Comparison of ENCODE assay signal across 23 cellular contexts in the genomic region with DNA sequence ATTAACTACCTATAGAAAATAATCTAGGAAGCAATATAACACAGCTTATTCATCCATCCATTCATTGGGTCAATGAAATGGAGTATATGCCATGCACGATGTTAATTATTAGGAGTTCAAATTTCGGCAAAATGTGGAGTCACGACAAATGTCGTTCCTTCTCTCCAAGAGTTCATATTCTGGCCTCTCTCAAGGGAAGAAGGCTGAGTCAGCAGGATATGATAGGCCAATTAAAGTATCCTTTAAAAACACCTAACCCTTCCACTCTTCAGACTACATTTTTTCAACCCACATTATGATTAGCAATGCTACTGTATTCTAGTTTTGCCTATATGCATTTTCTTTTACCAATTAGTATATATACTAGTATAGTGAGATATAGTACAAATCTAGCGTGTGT.
DNase-seq lines count a peak whose midpoint lies in the region; ATAC-seq, FAIRE-seq and TF ChIP-seq lines count a peak whose summit lies in the region.
"Had no signal": no experiment of that assay in that cellular context is flagged by ENCODE, and none has a peak within 500 bp of the region (broad histone marks: within the 10 kb centered on the region; RNA-seq: fewer than 3 reads in every experiment).

No MANE protein-coding gene starts in this region.

- no peak overlapping the region for H3K27ac ChIP-seq in A549
- no peak overlapping the region for H3K27ac ChIP-seq in IMR-90 (ENCODE audit: insufficient read depth, low read length)
- H3K27ac ChIP-seq in H1 (ENCODE audit: low read depth, low read length), result no peak overlapping the region
- H3K27ac ChIP-seq in body of pancreas, result no peak overlapping the region
- H3K27ac ChIP-seq: BLaER1 treated with 17β-estradiol and CSF1 and Interleukin-3, amounts not matched to agents 10 nM and 100 nM; C4-2B had no signal

- H3K9me3 ChIP-seq in A549 (no peaks in the 10 kb centered on the region), IMR-90 (ENCODE audit: control insufficient read depth, insufficient read depth, low read length) (no peaks in the 10 kb centered on the region), H1 (ENCODE audit: insufficient read depth in 2 of 2, low read depth in 1 of 2, low read length in 1 of 2) (no peaks in the 10 kb centered on the region), body of pancreas (no peaks in the 10 kb centered on the region)
- H3K9me3 ChIP-seq: BLaER1 treated with 17β-estradiol and CSF1 and Interleukin-3, amounts not matched to agents 10 nM and 100 nM; Caco-2 had no signal

- no peak overlapping the region for H2BK120ac ChIP-seq in IMR-90 (ENCODE audit: low read depth, low read length)
- no peak overlapping the region for H2BK120ac ChIP-seq in H1 (replicated peaks; ENCODE audit: low read depth, low read length)

- H2BK20ac ChIP-seq in IMR-90 (ENCODE audit: low read depth, low read length) (no peak overlapping the region), H1 (ENCODE audit: low read length) (no peak overlapping the region)

- no peak for TF ChIP-seq CTCF in A549 (IDR thresholded peaks at IDR 0.05)
- no peak for TF ChIP-seq CTCF in IMR-90 (conservative IDR thresholded peaks at IDR 0.05; ENCODE audit: low read depth, low read length)
- no peak for TF ChIP-seq CTCF in H1 (IDR thresholded peaks at IDR 0.05; ENCODE audit: control extremely low read depth in 1 of 3, insufficient read depth in 1 of 3, low read depth in 1 of 3, low read length in 3 of 3)
- no peak for TF ChIP-seq CTCF in body of pancreas (IDR thresholded peaks at IDR 0.05)

- CTCF ChIA-PET in A549 (lab: Yijun Ruan, JAX) (no interaction called here), IMR-90 (lab: Yijun Ruan, JAX) (no interaction called here), H1 (lab: Charles Lee; ENCODE audit: partially characterized antibody) (interaction anchor here (0.7 to 1.4 kb wide), 4 partner anchors 15 to 38 kb away, joined by 3 to 4 read pairs (median 3); no protein-coding TSS in a partner anchor)

- no peaks in the 10 kb centered on the region for H3K27me3 ChIP-seq in IMR-90 (ENCODE audit: control insufficient read depth, insufficient read depth, low read length)
- no peaks in the 10 kb centered on the region for H3K27me3 ChIP-seq in H1 (replicated peaks in 1 of 4; ENCODE audit: control insufficient read depth in 3 of 4, extremely low read depth in 1 of 4, insufficient read depth in 3 of 4, low read length in 3 of 4)
- no peaks in the 10 kb centered on the region for H3K27me3 ChIP-seq in body of pancreas
- H3K27me3 ChIP-seq: BLaER1 treated with 17β-estradiol and CSF1 and Interleukin-3, amounts not matched to agents 10 nM and 100 nM had no signal

- H3K4ac ChIP-seq in IMR-90 (ENCODE audit: low read depth, low read length) (no peak overlapping the region), H1 (replicated peaks; ENCODE audit: insufficient read length, low read depth, low read length) (no peak overlapping the region)

- H2BK12ac ChIP-seq in H1 (ENCODE audit: low read depth, low read length), result no peak overlapping the region

- H4K5ac ChIP-seq in IMR-90 (ENCODE audit: low read depth, low read length) (no peak overlapping the region), H1 (ENCODE audit: insufficient read length, low read depth, low read length) (no peak overlapping the region)

- FAIRE-seq in A549 (lab: Jason Lieb, UNC) (no peak), H1 (lab: Jason Lieb, UNC) (no peak)
- FAIRE-seq: A204.1, D721Med, GM12878, GM12892, GM18507 had no signal

- TF ChIP-seq EP300 in A549 (IDR thresholded peaks at IDR 0.05) (no peak), H1 (IDR thresholded peaks at IDR 0.05; ENCODE audit: borderline replicate concordance in 1 of 2, low read depth in 2 of 2, low read length in 2 of 2) (no peak)

- H3K4me3 ChIP-seq in A549 (no peak overlapping the region), IMR-90 (ENCODE audit: insufficient read depth, low read depth, low read length) (no peak overlapping the region), H1 (ENCODE audit: extremely low read depth in 1 of 4, insufficient read depth in 2 of 4, low read depth in 3 of 4, low read length in 4 of 4) (no peak overlapping the region), body of pancreas (no peak overlapping the region)
- H3K4me3 ChIP-seq: BLaER1 treated with 17β-estradiol and CSF1 and Interleukin-3, amounts not matched to agents 10 nM and 100 nM; GM12878 had no signal

- ATAC-seq in A549 (no peak), IMR-90 (ENCODE audit: low read depth) (no peak), body of pancreas (no peak)
- ATAC-seq: CD8-positive, alpha-beta T cell; GM12878 had no signal

- H3K4me2 ChIP-seq in A549 (no peak overlapping the region), IMR-90 (ENCODE audit: low read depth, low read length) (no peak overlapping the region), H1 (ENCODE audit: insufficient read depth in 1 of 2, low read depth in 2 of 2, low read length in 2 of 2) (no peak overlapping the region)
- H3K4me2 ChIP-seq: BLaER1 treated with 17β-estradiol and CSF1 and Interleukin-3, amounts not matched to agents 10 nM and 100 nM had no signal

- no peak overlapping the region for H3K23ac ChIP-seq in IMR-90 (ENCODE audit: low read depth, low read length)
- no peak overlapping the region for H3K23ac ChIP-seq in H1 (ENCODE audit: insufficient read length)

- H2BK15ac ChIP-seq in IMR-90 (ENCODE audit: low read depth, low read length) (no peak overlapping the region), H1 (ENCODE audit: low read length) (no peak overlapping the region)

- H2BK5ac ChIP-seq in IMR-90 (ENCODE audit: low read depth, low read length, poor library complexity, severe bottlenecking), result no peak overlapping the region
- no peak overlapping the region for H2BK5ac ChIP-seq in H1 (ENCODE audit: low read depth, low read length)

- dilution Hi-C loops in IMR-90 (cut with HindIII; ENCODE audit: low sequenced_read_pairs, unreplicated experiment), result no loop called here

- no peaks in the 10 kb centered on the region for H3K23me2 ChIP-seq in H1 (ENCODE audit: low read depth, low read length)

- H2AFZ ChIP-seq in IMR-90 (replicated peaks; ENCODE audit: low read length, poor library complexity) (no peak overlapping the region), H1 (ENCODE audit: low read length) (no peak overlapping the region)

- H3K14ac ChIP-seq in IMR-90 (replicated peaks; ENCODE audit: low read depth, low read length) (no peak overlapping the region), H1 (ENCODE audit: insufficient read length) (no peak overlapping the region)

- TF ChIP-seq RAD21 in A549 (conservative IDR thresholded peaks at IDR 0.05 in 1 of 2, IDR thresholded peaks at IDR 0.05 in 1 of 2) (no peak), IMR-90 (IDR thresholded peaks at IDR 0.05; ENCODE audit: low read length) (no peak), H1 (IDR thresholded peaks at IDR 0.05 in 1 of 2, conservative IDR thresholded peaks at IDR 0.05 in 1 of 2; ENCODE audit: low read depth in 2 of 2, low read length in 2 of 2) (no peak)

- 64% methylated on average over 5 of the region's 5 CpGs for WGBS in A549 (ENCODE audit: missing lambda C conversion rate)
- WGBS in IMR-90 (ENCODE audit: extremely low coverage in 2 of 2, insufficient read length in 1 of 2), 2 experiments, result no CpG with 5 or more reads among the region's 5 CpGs
- 97% methylated on average over 5 of the region's 5 CpGs; no CpG with 5 or more reads in 1 of the 2 experiments for WGBS in H1 (ENCODE audit: extremely low coverage in 1 of 2, insufficient coverage in 1 of 2, insufficient read length in 1 of 2, insufficient replicate concordance in 2 of 2, low coverage in 1 of 2, low lambda C conversion rate in 2 of 2, missing lambda C conversion rate in 1 of 2), 2 experiments
- WGBS in body of pancreas, 2 donors, result 76 to 81% methylated on average over 5 of the region's 5 CpGs

- H3K56ac ChIP-seq in IMR-90 (ENCODE audit: extremely low read depth, insufficient read depth, low read length) (no peak overlapping the region), H1 (replicated peaks; ENCODE audit: insufficient read length, low read depth, low read length) (no peak overlapping the region)

- no TSS peak for BruUV-seq in IMR-90 (replicated peaks; lab: Mats Ljungman, UMichigan)

- H4K91ac ChIP-seq in IMR-90 (ENCODE audit: insufficient read depth, low read depth, low read length) (no peak overlapping the region), H1 (replicated peaks; ENCODE audit: insufficient read length, low read length) (no peak overlapping the region)

- no peaks in the 10 kb centered on the region for H3K4me1 ChIP-seq in A549
- H3K4me1 ChIP-seq in IMR-90 (ENCODE audit: control insufficient read depth, insufficient read depth, low read length), result no peaks in the 10 kb centered on the region
- H3K4me1 ChIP-seq in H1 (replicated peaks in 1 of 4; ENCODE audit: control insufficient read depth in 3 of 4, insufficient read depth in 4 of 4, low read length in 3 of 4), result no peaks in the 10 kb centered on the region
- H3K4me1 ChIP-seq in body of pancreas, result no peaks in the 10 kb centered on the region
- H3K4me1 ChIP-seq: BLaER1 treated with 17β-estradiol and CSF1 and Interleukin-3, amounts not matched to agents 10 nM and 100 nM had no signal

- no peaks in the 10 kb centered on the region for H3K36me3 ChIP-seq in IMR-90 (ENCODE audit: control insufficient read depth, insufficient read depth, low read length)
- H3K36me3 ChIP-seq in H1 (ENCODE audit: control insufficient read depth in 2 of 4, insufficient read depth in 4 of 4, low read length in 3 of 4), result peaks cover 0 to 3% (median 0%) of the 10 kb centered on the region in 4 experiments; a peak in 1 of 8 replicates
- no peaks in the 10 kb centered on the region for H3K36me3 ChIP-seq in body of pancreas (replicated peaks in 1 of 2; ENCODE audit: insufficient read depth in 1 of 2, low read depth in 2 of 2)
- H3K36me3 ChIP-seq: BLaER1 treated with 17β-estradiol and CSF1 and Interleukin-3, amounts not matched to agents 10 nM and 100 nM had no signal

- no peak overlapping the region for H2AK9ac ChIP-seq in IMR-90 (replicated peaks; ENCODE audit: low read depth, low read length, poor library complexity)

- H4K8ac ChIP-seq in IMR-90 (ENCODE audit: low read depth in 2 of 2, low read length in 2 of 2) (no peak overlapping the region), H1 (ENCODE audit: extremely low read depth, insufficient read depth, low read length) (no peak overlapping the region)

- H4K20me1 ChIP-seq in IMR-90 (ENCODE audit: insufficient read depth, low read length), result no peaks in the 10 kb centered on the region
- no peaks in the 10 kb centered on the region for H4K20me1 ChIP-seq in H1 (replicated peaks in 1 of 2; ENCODE audit: control insufficient read depth in 1 of 2, insufficient read depth in 2 of 2, low read length in 2 of 2)
- H4K20me1 ChIP-seq: BLaER1 treated with 17β-estradiol and CSF1 and Interleukin-3, amounts not matched to agents 10 nM and 100 nM had no signal

- H2AK5ac ChIP-seq in IMR-90 (ENCODE audit: low read depth, low read length) (no peak overlapping the region), H1 (ENCODE audit: low read depth, low read length) (no peak overlapping the region)

- H3K9me1 ChIP-seq in IMR-90 (ENCODE audit: insufficient read depth, low read length), result no peaks in the 10 kb centered on the region

- no peak for DNase-seq in A549 (ENCODE audit: low read depth in 1 of 2, low spot score in 1 of 2)
- no peak for DNase-seq in IMR-90
- DNase-seq in H1 (ENCODE audit: low read depth in 1 of 2, low spot score in 2 of 2), result no peak
- DNase-seq in inferior parietal cortex (ENCODE audit: extremely low spot score), result no peak
- no peak for DNase-seq in body of pancreas
- DNase-seq: 8988T; AML-193; Caco-2; Calu3; CD4-positive, alpha-beta T cell; CD8-positive, alpha-beta T cell; DMS53; DMS79; DND-41; EL; GDM1 had no signal

- H3K79me1 ChIP-seq in IMR-90 (ENCODE audit: low read depth in 1 of 2, low read length in 2 of 2) (no peaks in the 10 kb centered on the region), H1 (ENCODE audit: low read depth, low read length) (no peaks in the 10 kb centered on the region)

- intact Hi-C loops in IMR-90 (cut with micrococcal nuclease), result no loop called here
- intact Hi-C loops in body of pancreas (cut with DNase I), result no loop called here

- H3K9ac ChIP-seq in IMR-90 (ENCODE audit: low read depth, low read length) (no peak overlapping the region), H1 (replicated peaks in 1 of 4; ENCODE audit: extremely low read depth in 1 of 4, low read depth in 3 of 4, low read length in 3 of 4) (no peak overlapping the region)
- H3K9ac ChIP-seq: BLaER1 treated with 17β-estradiol and CSF1 and Interleukin-3, amounts not matched to agents 10 nM and 100 nM had no signal

- in situ Hi-C loops in IMR-90 (cut with MboI; ENCODE audit: low sequenced_read_pairs), result no loop called here

- H3K18ac ChIP-seq in IMR-90 (ENCODE audit: low read depth, low read length) (no peak overlapping the region), H1 (ENCODE audit: extremely low read depth, low read length) (no peak overlapping the region)

- no peak for TF ChIP-seq POLR2A in A549 (IDR thresholded peaks at IDR 0.05; ENCODE audit: low read length)
- no peak for TF ChIP-seq POLR2A in IMR-90 (IDR thresholded peaks at IDR 0.05; ENCODE audit: low read depth, low read length)
- no peak for TF ChIP-seq POLR2A in H1 (IDR thresholded peaks at IDR 0.05; ENCODE audit: control extremely low read depth in 1 of 2, low read depth in 2 of 2, low read length in 2 of 2)
- no peak for TF ChIP-seq POLR2A in body of pancreas (IDR thresholded peaks at IDR 0.05)

- POLR2A ChIA-PET in A549 (lab: Yijun Ruan, JAX), result no interaction called here
- POLR2A ChIA-PET in IMR-90 (lab: Charles Lee; ENCODE audit: unreplicated experiment), result no interaction called here
- POLR2A ChIA-PET in H1 (lab: Charles Lee; ENCODE audit: partially characterized antibody), result no interaction called here

- no peaks in the 10 kb centered on the region for H3K79me2 ChIP-seq in H1 (ENCODE audit: control insufficient read depth in 1 of 2, insufficient read depth in 2 of 2, low read length in 2 of 2)

Comparison
In these comparisons a context has a peak if more than half of its experiments do, and no peak if none do; other contexts are left out.
1. Of the 18 proteins assayed by ChIP-seq in both H1 and A549: peak only in H1: none; only in A549: none; in both: MAFK; in neither: 17.